Comparison of ENCODE assay signal across 8 cellular contexts in genomic region chr12:613996-614726, GRCh38.
DNase-seq lines count a peak whose midpoint lies in the region; ATAC-seq and TF ChIP-seq lines count a peak whose summit lies in the region.

No MANE protein-coding gene starts in this region.

- CTCF ChIA-PET in HEK293T (lab: Yijun Ruan, JAX) = interaction anchor here (1.1 to 2.0 kb wide), 9 partner anchors 9 to 202 kb away, joined by 3 to 16 read pairs (median 5); partner anchors contain the start of gene WNK1

- no peak for ATAC-seq in HG03097 (IDR thresholded peaks at IDR 0.05; ENCODE audit: low FRiP score, unreplicated experiment)

- DNase-seq in DMS 273 (lab: John Stamatoyannopoulos, UW; ENCODE audit: unreplicated experiment) (peak; percentile 38), DMS 273 treated with DMSO at 0.1 percent for 48 hours (lab: John Stamatoyannopoulos, UW) (no peak), NCI-H146 treated with DMSO at 0.1 percent for 48 hours (lab: John Stamatoyannopoulos, UW; ENCODE audit: unreplicated experiment) (peak; percentile 20), amygdala (lab: John Stamatoyannopoulos, UW) (peak in 29 of 56 donors; percentile 5 to 68 (median 31)), midbrain (lab: John Stamatoyannopoulos, UW) (peak; percentile 55), HEK293T (ENCODE audit: extremely low spot score) (no peak), RPMI8226 (no peak)

- POLR2A ChIA-PET in HEK293T (lab: Yijun Ruan, JAX) = interaction anchor here (2.5 kb wide), 1 partner anchor 137 kb away, joined by 19 read pairs; the partner anchor contains the start of gene WNK1

TF ChIP-seq in HEK293T, 16 proteins besides CTCF, POLR2A, EP300 and RAD21:
- TF ChIP-seq NFRKB (IDR thresholded peaks at IDR 0.05) (no peak), TARDBP (IDR thresholded peaks at IDR 0.05) (no peak), FOXK2 (IDR thresholded peaks at IDR 0.05) (no peak)

Comparison
In these comparisons a context has a peak if more than half of its experiments do, and no peak if none do; other contexts are left out.
1. DNase-seq: peak in DMS 273 (single experiment), NCI-H146 treated with DMSO at 0.1 percent for 48 hours (single experiment), amygdala (29 of 56) and midbrain (single experiment); none in DMS 273 treated with DMSO at 0.1 percent for 48 hours (single experiment), HEK293T (single experiment) and RPMI8226 (single experiment).